1 cellular context compared by ENCODE assay signal in the genomic region with DNA sequence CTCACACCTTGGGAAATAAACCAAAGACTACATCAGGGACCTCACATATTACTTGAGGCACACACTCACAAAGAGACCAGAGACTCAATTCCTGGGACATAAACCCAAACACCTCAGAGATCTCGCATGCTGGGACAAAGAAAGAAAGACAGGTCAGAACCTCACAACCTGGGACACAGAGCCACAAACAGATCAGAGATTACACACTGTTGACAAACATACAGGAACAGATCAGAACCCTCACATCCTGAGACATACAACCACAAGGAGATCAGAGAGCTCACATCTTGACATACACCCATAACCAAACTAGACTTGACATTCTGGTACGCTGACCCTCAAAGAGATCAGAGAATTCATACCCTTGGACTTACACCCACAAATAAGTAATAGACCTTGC.
TF ChIP-seq lines count a peak whose summit lies in the region.

No MANE protein-coding gene starts in this region.

TF ChIP-seq in GM12891, 5 proteins besides CTCF, POLR2A, EP300 and RAD21:
- no peak for TF ChIP-seq POU2F2 (IDR thresholded peaks at IDR 0.05; ENCODE audit: low read depth, low read length)
- no peak for TF ChIP-seq SPI1 (IDR thresholded peaks at IDR 0.05; ENCODE audit: low read depth, low read length)
- TF ChIP-seq PAX5 (IDR thresholded peaks at IDR 0.05; ENCODE audit: insufficient read depth, low read length, severe bottlenecking) = no peak
- no peak for TF ChIP-seq TAF1 (IDR thresholded peaks at IDR 0.05; ENCODE audit: low read depth, low read length)
- TF ChIP-seq POLR2AphosphoS5 (IDR thresholded peaks at IDR 0.05; ENCODE audit: low read depth, low read length) = no peak
